Comparison of ENCODE assay signal across 18 cellular contexts in the genomic region with DNA sequence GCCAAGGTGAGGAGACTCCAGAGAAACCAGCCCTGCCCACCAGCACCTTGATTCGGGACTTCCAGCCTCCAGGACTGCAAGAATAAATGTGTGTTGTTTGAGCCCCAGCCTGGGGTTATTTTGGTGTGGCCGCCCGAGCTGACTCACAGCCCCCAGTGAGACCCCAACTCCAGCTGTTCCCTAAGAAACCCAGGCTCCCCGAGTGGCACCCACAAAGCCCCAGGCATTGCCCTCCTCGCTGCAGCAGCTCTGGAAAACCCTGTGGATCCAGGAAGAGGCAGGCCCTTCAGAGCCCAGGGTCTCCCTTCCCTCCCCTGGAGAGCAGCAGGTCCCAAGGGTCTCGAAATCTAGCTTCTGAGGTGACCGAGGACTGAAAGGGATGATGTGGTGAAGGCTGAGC.
DNase-seq lines count a peak whose midpoint lies in the region; ATAC-seq lines count a peak whose summit lies in the region.
"Had no signal": no experiment of that assay in that cellular context is flagged by ENCODE, and none has a peak within 500 bp of the region (broad histone marks: within the 10 kb centered on the region; RNA-seq: fewer than 3 reads in every experiment).

No MANE protein-coding gene starts in this region.

- peak; percentile 13 for DNase-seq in activated naive CD4-positive, alpha-beta T cell treated with anti-CD3 and anti-CD28 coated beads, Interleukin-2, amount 10 ng/mL, durations not matched to agents 7 days and 5 days
- no peak for DNase-seq in activated naive CD4-positive, alpha-beta T cell treated with anti-CD3 and anti-CD28 coated beads, Interleukin-2, amount 50 U/mL, for 16 hours
- DNase-seq in D341Med (ENCODE audit: low spot score) (peak; percentile 10), ecto neural progenitor cell (ENCODE audit: low spot score) (peak; percentile 36), posterior vena cava (ENCODE audit: low spot score) (peak; percentile 65), putamen (ENCODE audit: low spot score) (no peak), NCI-H2227 (lab: John Stamatoyannopoulos, UW; ENCODE audit: unreplicated experiment) (no peak)
- DNase-seq: C1 segment of cervical spinal cord; Calu3; CD4-positive, alpha-beta memory T cell; COR-L47; DMS153; DND-41; GDM1; GOT3; HCEC 1CT had no signal

- no peak for ATAC-seq in GM21619 (IDR thresholded peaks at IDR 0.05; ENCODE audit: unreplicated experiment)
- ATAC-seq: GM12878 had no signal

- no peaks in the 10 kb centered on the region for H3K4me1 Mint-ChIP-seq in activated naive CD4-positive, alpha-beta T cell treated with anti-CD3 and anti-CD28 coated beads, Interleukin-2, amount 10 ng/mL, durations not matched to agents 7 days and 5 days
- H3K4me1 Mint-ChIP-seq: CD4-positive, alpha-beta memory T cell had no signal

- no peaks in the 10 kb centered on the region for H3K9me3 Mint-ChIP-seq in activated naive CD4-positive, alpha-beta T cell treated with anti-CD3 and anti-CD28 coated beads, Interleukin-2, amount 10 ng/mL, durations not matched to agents 7 days and 5 days

- no peak overlapping the region for H3K4me3 Mint-ChIP-seq in activated naive CD4-positive, alpha-beta T cell treated with anti-CD3 and anti-CD28 coated beads, Interleukin-2, amount 10 ng/mL, durations not matched to agents 7 days and 5 days
- H3K4me3 Mint-ChIP-seq: CD4-positive, alpha-beta memory T cell had no signal

- intact Hi-C loops in posterior vena cava (cut with DNase I), result loop anchor here (2.0 to 5.0 kb wide), 2 partner anchors 323 to 324 kb away; partner anchors contain the start of gene OLFM1 (in 2 of the 2)

- no peaks in the 10 kb centered on the region for H3K36me3 Mint-ChIP-seq in activated naive CD4-positive, alpha-beta T cell treated with anti-CD3 and anti-CD28 coated beads, Interleukin-2, amount 10 ng/mL, durations not matched to agents 7 days and 5 days
- H3K36me3 Mint-ChIP-seq: CD4-positive, alpha-beta memory T cell had no signal

- no peak overlapping the region for H3K27ac Mint-ChIP-seq in activated naive CD4-positive, alpha-beta T cell treated with anti-CD3 and anti-CD28 coated beads, Interleukin-2, amount 10 ng/mL, durations not matched to agents 7 days and 5 days
- H3K27ac Mint-ChIP-seq: CD4-positive, alpha-beta memory T cell had no signal

- H3K27me3 Mint-ChIP-seq in activated naive CD4-positive, alpha-beta T cell treated with anti-CD3 and anti-CD28 coated beads, Interleukin-2, amount 10 ng/mL, durations not matched to agents 7 days and 5 days, result peaks cover 12% of the 10 kb centered on the region

- CTCF ChIA-PET in activated naive CD4-positive, alpha-beta T cell treated with anti-CD3 and anti-CD28 coated beads, Interleukin-2, amount 10 ng/mL, durations not matched to agents 7 days and 5 days (lab: Charles Lee), result no interaction called here

Comparison
In these comparisons a context has a peak if more than half of its experiments do, and no peak if none do; other contexts are left out.
1. DNase-seq: peak in activated naive CD4-positive, alpha-beta T cell treated with anti-CD3 and anti-CD28 coated beads, Interleukin-2, amount 10 ng/mL, durations not matched to agents 7 days and 5 days (single experiment), D341Med (single experiment), ecto neural progenitor cell (single experiment) and posterior vena cava (single experiment); none in activated naive CD4-positive, alpha-beta T cell treated with anti-CD3 and anti-CD28 coated beads, Interleukin-2, amount 50 U/mL, for 16 hours (single experiment), putamen (single experiment) and NCI-H2227 (single experiment).